8 cellular contexts compared by ENCODE assay signal in the genomic region with DNA sequence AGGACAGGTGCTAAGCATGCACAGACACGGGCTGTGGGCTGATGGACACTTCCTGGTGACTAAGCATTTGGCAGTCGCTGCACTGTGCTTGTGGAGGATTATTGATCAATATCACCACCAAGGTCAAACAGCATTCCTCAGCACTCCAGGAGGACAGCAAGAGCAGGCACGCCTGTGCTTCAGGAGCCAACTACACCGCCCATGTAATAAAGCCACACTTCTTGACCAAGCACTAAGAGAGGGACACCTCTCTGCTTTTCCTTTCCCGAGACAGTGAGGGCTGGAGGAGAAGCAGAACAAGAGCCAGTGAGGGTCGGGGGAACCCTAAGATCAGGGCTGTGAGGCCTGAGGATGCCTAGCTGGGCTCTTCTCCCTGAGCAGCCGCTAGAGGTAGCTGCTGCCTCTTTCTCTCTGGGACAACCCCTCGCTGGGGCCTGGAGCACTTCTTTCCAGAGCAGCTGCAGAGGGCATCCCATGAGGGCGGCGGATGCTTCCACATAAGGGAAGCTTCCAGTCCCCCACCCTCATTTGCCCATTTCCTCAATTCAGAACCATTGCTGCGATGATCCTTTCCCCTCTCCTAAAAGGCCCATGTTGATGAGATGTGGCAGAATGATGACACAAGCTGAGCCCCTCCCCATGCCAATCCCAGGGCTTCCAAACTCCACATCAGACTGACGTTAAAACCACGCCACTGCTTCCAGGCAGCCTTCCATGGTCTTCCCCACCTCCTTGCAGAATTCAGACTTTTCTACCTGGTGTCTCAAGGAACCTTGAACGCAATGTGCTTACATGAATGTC. TPM values are rescaled to one million over a fixed set of nuclear protein-coding genes. Genes with fewer than 3 reads are reported as not detected.
DNase-seq lines count a peak whose midpoint lies in the region; ATAC-seq, FAIRE-seq and TF ChIP-seq lines count a peak whose summit lies in the region.

No MANE protein-coding gene starts in this region.

- H3K79me2 ChIP-seq in parathyroid adenoma: no peaks in the 10 kb centered on the region

- H3K4me2 ChIP-seq in parathyroid adenoma (ENCODE audit: low read length): peak overlapping the region; percentile 22

- no peaks in the 10 kb centered on the region for H3K36me3 ChIP-seq in parathyroid adenoma (ENCODE audit: control insufficient read depth, insufficient read depth, low read length)

- H3K9me3 Mint-ChIP-seq in activated naive CD4-positive, alpha-beta T cell treated with anti-CD3 and anti-CD28 coated beads, Interleukin-2, amount 50 U/mL, for 72 hours: peaks cover 6 to 7% of the 10 kb centered on the region in 2 donors

- peaks cover 0 to 7% of the 10 kb centered on the region in 2 donors for H3K36me3 Mint-ChIP-seq in activated naive CD4-positive, alpha-beta T cell treated with anti-CD3 and anti-CD28 coated beads, Interleukin-2, amount 50 U/mL, for 72 hours

- no peak overlapping the region for H3K9ac ChIP-seq in parathyroid adenoma

- no peak for DNase-seq in activated naive CD4-positive, alpha-beta T cell treated with anti-CD3 and anti-CD28 coated beads, Interleukin-2, amount 50 U/mL, for 72 hours (ENCODE audit: low spot score in 2 of 2)
- DNase-seq in activated naive CD4-positive, alpha-beta T cell treated with anti-CD3 and anti-CD28 coated beads, Interleukin-2, amount 50 U/mL, for 16 hours: no peak
- DNase-seq in M059J (ENCODE audit: low read depth): peak; percentile 58
- DNase-seq in activated CD4-positive, alpha-beta T cell treated with anti-CD3 and anti-CD28 coated beads, Interleukin-2, amount 50 U/mL, for 48 hours: peak; percentile 33 to 52
- peak; percentile 63 to 65 for DNase-seq in frontal cortex (ENCODE audit: low spot score in 2 of 2)
- DNase-seq in NK-92 treated with Interleukin-12 subunit alpha and Interleukin-12 subunit beta, amount 100 ng/mL, for 24 hours (lab: John Stamatoyannopoulos, UW): no peak
- DNase-seq in COLO829 (ENCODE audit: low spot score): no peak

- H3K27me3 ChIP-seq in parathyroid adenoma (ENCODE audit: control insufficient read depth, insufficient read depth, low read length): no peaks in the 10 kb centered on the region

- ATAC-seq in activated naive CD4-positive, alpha-beta T cell treated with anti-CD3 and anti-CD28 coated beads, Interleukin-2, amount 50 U/mL, for 72 hours: peak; percentile 53

- peaks cover 9% of the 10 kb centered on the region for H3K4me1 ChIP-seq in parathyroid adenoma

- peak overlapping the region; percentile 75 for H2AFZ ChIP-seq in parathyroid adenoma

- no peak for FAIRE-seq in frontal cortex (lab: Jason Lieb, UNC)

- no peak overlapping the region for H3K4me3 ChIP-seq in parathyroid adenoma (ENCODE audit: low read depth, low read length)

- TF ChIP-seq CTCF in parathyroid adenoma (IDR thresholded peaks at IDR 0.05): peak; percentile 57

- no peak overlapping the region for H3K27ac Mint-ChIP-seq in activated naive CD4-positive, alpha-beta T cell treated with anti-CD3 and anti-CD28 coated beads, Interleukin-2, amount 50 U/mL, for 72 hours

- peak overlapping the region; percentile 85 for H3K27ac ChIP-seq in parathyroid adenoma

- no peaks in the 10 kb centered on the region for H3K9me3 ChIP-seq in parathyroid adenoma (ENCODE audit: control insufficient read depth, low read length)

RNA-seq across cellular contexts. Expression of gene RAB7B, which starts 19.1 kb away (rescaled TPM):
- total RNA-seq in activated naive CD4-positive, alpha-beta T cell treated with anti-CD3 and anti-CD28 coated beads, Interleukin-2, amount 50 U/mL, for 72 hours: not detected
- total RNA-seq in M059J (2014; rRNA removed; shearing (Covaris generic)): 0.44 and 0.69 TPM in 2 replicates
- under 0.01 TPM for total RNA-seq in frontal cortex

RNA-seq across cellular contexts. Expression of gene CTSE, which starts 39.6 kb away (rescaled TPM):
- total RNA-seq in activated naive CD4-positive, alpha-beta T cell treated with anti-CD3 and anti-CD28 coated beads, Interleukin-2, amount 50 U/mL, for 72 hours: not detected
- not detected in 2 replicates for total RNA-seq in M059J (2014; rRNA removed; shearing (Covaris generic))
- not detected for total RNA-seq in frontal cortex

RNA-seq across cellular contexts. Expression of gene SLC26A9, which starts 40.9 kb away (rescaled TPM):
- total RNA-seq in activated naive CD4-positive, alpha-beta T cell treated with anti-CD3 and anti-CD28 coated beads, Interleukin-2, amount 50 U/mL, for 72 hours: not detected
- 0.07 TPM in 1 of 2 replicates, not detected in the other for total RNA-seq in M059J (2014; rRNA removed; shearing (Covaris generic))
- not detected for total RNA-seq in frontal cortex

Comparison
In these comparisons a context has a peak if more than half of its experiments do, and no peak if none do; other contexts are left out.
1. DNase-seq: peak in M059J (single experiment), activated CD4-positive, alpha-beta T cell treated with anti-CD3 and anti-CD28 coated beads, Interleukin-2, amount 50 U/mL, for 48 hours (2 of 2) and frontal cortex (2 of 2); none in activated naive CD4-positive, alpha-beta T cell treated with anti-CD3 and anti-CD28 coated beads, Interleukin-2, amount 50 U/mL, for 72 hours (0 of 2), activated naive CD4-positive, alpha-beta T cell treated with anti-CD3 and anti-CD28 coated beads, Interleukin-2, amount 50 U/mL, for 16 hours (single experiment), NK-92 treated with Interleukin-12 subunit alpha and Interleukin-12 subunit beta, amount 100 ng/mL, for 24 hours (single experiment) and COLO829 (single experiment).